Comparison of ENCODE assay signal across 1 cellular context in the genomic region with DNA sequence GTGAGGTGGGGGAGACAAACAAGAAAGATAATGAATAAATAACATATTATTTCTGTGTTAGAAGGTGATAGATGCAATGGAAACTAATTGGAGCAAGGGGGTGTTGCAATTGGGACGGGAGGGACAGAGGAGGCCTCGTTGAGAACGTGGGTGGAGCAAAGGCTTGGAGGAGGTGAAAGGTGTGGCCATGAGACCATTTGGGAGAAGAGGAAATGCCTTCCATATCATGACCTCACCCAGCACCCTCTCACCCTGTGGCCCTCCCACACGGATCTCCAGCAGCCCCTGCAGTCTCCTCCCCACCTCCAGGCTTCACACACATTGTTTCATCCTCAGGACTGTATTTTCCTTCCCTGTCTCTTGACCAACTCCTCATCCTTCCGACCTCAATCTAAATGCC.
TF ChIP-seq lines count a peak whose summit lies in the region.

No MANE protein-coding gene starts in this region.

TF ChIP-seq in HEK293, 187 proteins besides CTCF, POLR2A, EP300 and RAD21 (continued from another document and continues in another):
- TF ChIP-seq, protein P1, sequence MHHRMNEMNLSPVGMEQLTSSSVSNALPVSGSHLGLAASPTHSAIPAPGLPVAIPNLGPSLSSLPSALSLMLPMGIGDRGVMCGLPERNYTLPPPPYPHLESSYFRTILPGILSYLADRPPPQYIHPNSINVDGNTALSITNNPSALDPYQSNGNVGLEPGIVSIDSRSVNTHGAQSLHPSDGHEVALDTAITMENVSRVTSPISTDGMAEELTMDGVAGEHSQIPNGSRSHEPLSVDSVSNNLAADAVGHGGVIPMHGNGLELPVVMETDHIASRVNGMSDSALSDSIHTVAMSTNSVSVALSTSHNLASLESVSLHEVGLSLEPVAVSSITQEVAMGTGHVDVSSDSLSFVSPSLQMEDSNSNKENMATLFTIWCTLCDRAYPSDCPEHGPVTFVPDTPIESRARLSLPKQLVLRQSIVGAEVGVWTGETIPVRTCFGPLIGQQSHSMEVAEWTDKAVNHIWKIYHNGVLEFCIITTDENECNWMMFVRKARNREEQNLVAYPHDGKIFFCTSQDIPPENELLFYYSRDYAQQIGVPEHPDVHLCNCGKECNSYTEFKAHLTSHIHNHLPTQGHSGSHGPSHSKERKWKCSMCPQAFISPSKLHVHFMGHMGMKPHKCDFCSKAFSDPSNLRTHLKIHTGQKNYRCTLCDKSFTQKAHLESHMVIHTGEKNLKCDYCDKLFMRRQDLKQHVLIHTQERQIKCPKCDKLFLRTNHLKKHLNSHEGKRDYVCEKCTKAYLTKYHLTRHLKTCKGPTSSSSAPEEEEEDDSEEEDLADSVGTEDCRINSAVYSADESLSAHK (tag by site-specific recombination; IDR thresholded peaks at IDR 0.05): no peak
- TF ChIP-seq IKZF3 (tag by site-specific recombination; IDR thresholded peaks at IDR 0.05) (no peak), TCF7L2 (IDR thresholded peaks at IDR 0.05; ENCODE audit: borderline replicate concordance, low read depth, low read length) (no peak), ZNF37A (tag by site-specific recombination; IDR thresholded peaks at IDR 0.05) (no peak), ZNF157 (tag by site-specific recombination; IDR thresholded peaks at IDR 0.05) (no peak), MYNN (tag by site-specific recombination; IDR thresholded peaks at IDR 0.05; ENCODE audit: borderline replicate concordance) (no peak), ZEB2 (tag by site-specific recombination; IDR thresholded peaks at IDR 0.05) (no peak), ZNF221 (tag by site-specific recombination; IDR thresholded peaks at IDR 0.05; ENCODE audit: borderline replicate concordance) (no peak), ZNF426 (tag by site-specific recombination; IDR thresholded peaks at IDR 0.05) (no peak), ZNF560 (tag by site-specific recombination; IDR thresholded peaks at IDR 0.05; ENCODE audit: borderline replicate concordance) (no peak), RBAK (tag by site-specific recombination; IDR thresholded peaks at IDR 0.05) (no peak), ZNF501 (tag by site-specific recombination; IDR thresholded peaks at IDR 0.05) (no peak), KLF16 (tag by site-specific recombination; IDR thresholded peaks at IDR 0.05) (no peak), ZNF677 (tag by site-specific recombination; IDR thresholded peaks at IDR 0.05) (no peak), ZNF140 (tag by site-specific recombination; IDR thresholded peaks at IDR 0.05) (no peak), EGR2 (tag by site-specific recombination; IDR thresholded peaks at IDR 0.05; ENCODE audit: low read depth) (peak; percentile 93), ZNF10 (tag by site-specific recombination; IDR thresholded peaks at IDR 0.05) (no peak), ZNF654 (tag by site-specific recombination; IDR thresholded peaks at IDR 0.05; ENCODE audit: low read depth) (no peak), ZNF626 (tag by site-specific recombination; IDR thresholded peaks at IDR 0.05) (no peak), GLI4 (tag by site-specific recombination; IDR thresholded peaks at IDR 0.05) (no peak), GLIS1 (tag by site-specific recombination; IDR thresholded peaks at IDR 0.05) (peak; percentile 79), ZSCAN16 (tag by site-specific recombination; IDR thresholded peaks at IDR 0.05) (no peak), ZNF561 (tag by site-specific recombination; IDR thresholded peaks at IDR 0.05; ENCODE audit: borderline replicate concordance) (no peak), KLF1 (tag by site-specific recombination; IDR thresholded peaks at IDR 0.05) (peak; percentile 55), ZNF391 (tag by site-specific recombination; IDR thresholded peaks at IDR 0.05; ENCODE audit: borderline replicate concordance, low read depth) (no peak), ZNF19 (tag by site-specific recombination; IDR thresholded peaks at IDR 0.05; ENCODE audit: low read depth) (no peak), ZNF629 (tag by site-specific recombination; IDR thresholded peaks at IDR 0.05) (no peak)
- TF ChIP-seq, protein P2, sequence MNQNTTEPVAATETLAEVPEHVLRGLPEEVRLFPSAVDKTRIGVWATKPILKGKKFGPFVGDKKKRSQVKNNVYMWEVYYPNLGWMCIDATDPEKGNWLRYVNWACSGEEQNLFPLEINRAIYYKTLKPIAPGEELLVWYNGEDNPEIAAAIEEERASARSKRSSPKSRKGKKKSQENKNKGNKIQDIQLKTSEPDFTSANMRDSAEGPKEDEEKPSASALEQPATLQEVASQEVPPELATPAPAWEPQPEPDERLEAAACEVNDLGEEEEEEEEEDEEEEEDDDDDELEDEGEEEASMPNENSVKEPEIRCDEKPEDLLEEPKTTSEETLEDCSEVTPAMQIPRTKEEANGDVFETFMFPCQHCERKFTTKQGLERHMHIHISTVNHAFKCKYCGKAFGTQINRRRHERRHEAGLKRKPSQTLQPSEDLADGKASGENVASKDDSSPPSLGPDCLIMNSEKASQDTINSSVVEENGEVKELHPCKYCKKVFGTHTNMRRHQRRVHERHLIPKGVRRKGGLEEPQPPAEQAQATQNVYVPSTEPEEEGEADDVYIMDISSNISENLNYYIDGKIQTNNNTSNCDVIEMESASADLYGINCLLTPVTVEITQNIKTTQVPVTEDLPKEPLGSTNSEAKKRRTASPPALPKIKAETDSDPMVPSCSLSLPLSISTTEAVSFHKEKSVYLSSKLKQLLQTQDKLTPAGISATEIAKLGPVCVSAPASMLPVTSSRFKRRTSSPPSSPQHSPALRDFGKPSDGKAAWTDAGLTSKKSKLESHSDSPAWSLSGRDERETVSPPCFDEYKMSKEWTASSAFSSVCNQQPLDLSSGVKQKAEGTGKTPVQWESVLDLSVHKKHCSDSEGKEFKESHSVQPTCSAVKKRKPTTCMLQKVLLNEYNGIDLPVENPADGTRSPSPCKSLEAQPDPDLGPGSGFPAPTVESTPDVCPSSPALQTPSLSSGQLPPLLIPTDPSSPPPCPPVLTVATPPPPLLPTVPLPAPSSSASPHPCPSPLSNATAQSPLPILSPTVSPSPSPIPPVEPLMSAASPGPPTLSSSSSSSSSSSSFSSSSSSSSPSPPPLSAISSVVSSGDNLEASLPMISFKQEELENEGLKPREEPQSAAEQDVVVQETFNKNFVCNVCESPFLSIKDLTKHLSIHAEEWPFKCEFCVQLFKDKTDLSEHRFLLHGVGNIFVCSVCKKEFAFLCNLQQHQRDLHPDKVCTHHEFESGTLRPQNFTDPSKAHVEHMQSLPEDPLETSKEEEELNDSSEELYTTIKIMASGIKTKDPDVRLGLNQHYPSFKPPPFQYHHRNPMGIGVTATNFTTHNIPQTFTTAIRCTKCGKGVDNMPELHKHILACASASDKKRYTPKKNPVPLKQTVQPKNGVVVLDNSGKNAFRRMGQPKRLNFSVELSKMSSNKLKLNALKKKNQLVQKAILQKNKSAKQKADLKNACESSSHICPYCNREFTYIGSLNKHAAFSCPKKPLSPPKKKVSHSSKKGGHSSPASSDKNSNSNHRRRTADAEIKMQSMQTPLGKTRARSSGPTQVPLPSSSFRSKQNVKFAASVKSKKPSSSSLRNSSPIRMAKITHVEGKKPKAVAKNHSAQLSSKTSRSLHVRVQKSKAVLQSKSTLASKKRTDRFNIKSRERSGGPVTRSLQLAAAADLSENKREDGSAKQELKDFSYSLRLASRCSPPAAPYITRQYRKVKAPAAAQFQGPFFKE (tag by site-specific recombination; IDR thresholded peaks at IDR 0.05; ENCODE audit: borderline replicate concordance): no peak
- TF ChIP-seq, protein P3, sequence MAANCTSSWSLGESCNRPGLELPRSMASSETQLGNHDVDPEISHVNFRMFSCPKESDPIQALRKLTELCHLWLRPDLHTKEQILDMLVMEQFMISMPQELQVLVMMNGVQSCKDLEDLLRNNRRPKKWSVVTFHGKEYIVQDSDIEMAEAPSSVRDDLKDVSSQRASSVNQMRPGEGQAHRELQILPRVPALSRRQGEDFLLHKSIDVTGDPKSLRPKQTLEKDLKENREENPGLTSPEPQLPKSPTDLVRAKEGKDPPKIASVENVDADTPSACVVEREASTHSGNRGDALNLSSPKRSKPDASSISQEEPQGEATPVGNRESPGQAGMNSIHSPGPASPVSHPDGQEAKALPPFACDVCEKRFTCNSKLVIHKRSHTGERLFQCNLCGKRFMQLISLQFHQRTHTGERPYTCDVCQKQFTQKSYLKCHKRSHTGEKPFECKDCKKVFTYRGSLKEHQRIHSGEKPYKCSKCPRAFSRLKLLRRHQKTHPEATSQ (tag by site-specific recombination; IDR thresholded peaks at IDR 0.05): no peak
- TF ChIP-seq, protein P4, sequence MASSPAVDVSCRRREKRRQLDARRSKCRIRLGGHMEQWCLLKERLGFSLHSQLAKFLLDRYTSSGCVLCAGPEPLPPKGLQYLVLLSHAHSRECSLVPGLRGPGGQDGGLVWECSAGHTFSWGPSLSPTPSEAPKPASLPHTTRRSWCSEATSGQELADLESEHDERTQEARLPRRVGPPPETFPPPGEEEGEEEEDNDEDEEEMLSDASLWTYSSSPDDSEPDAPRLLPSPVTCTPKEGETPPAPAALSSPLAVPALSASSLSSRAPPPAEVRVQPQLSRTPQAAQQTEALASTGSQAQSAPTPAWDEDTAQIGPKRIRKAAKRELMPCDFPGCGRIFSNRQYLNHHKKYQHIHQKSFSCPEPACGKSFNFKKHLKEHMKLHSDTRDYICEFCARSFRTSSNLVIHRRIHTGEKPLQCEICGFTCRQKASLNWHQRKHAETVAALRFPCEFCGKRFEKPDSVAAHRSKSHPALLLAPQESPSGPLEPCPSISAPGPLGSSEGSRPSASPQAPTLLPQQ (tag by site-specific recombination; IDR thresholded peaks at IDR 0.05): no peak
- TF ChIP-seq, protein P5, sequence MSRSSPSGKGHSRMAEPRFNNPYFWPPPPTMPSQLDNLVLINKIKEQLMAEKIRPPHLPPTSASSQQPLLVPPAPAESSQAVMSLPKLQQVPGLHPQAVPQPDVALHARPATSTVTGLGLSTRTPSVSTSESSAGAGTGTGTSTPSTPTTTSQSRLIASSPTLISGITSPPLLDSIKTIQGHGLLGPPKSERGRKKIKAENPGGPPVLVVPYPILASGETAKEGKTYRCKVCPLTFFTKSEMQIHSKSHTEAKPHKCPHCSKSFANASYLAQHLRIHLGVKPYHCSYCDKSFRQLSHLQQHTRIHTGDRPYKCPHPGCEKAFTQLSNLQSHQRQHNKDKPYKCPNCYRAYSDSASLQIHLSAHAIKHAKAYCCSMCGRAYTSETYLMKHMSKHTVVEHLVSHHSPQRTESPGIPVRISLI (tag by site-specific recombination; IDR thresholded peaks at IDR 0.05): no peak
- TF ChIP-seq, protein P6, sequence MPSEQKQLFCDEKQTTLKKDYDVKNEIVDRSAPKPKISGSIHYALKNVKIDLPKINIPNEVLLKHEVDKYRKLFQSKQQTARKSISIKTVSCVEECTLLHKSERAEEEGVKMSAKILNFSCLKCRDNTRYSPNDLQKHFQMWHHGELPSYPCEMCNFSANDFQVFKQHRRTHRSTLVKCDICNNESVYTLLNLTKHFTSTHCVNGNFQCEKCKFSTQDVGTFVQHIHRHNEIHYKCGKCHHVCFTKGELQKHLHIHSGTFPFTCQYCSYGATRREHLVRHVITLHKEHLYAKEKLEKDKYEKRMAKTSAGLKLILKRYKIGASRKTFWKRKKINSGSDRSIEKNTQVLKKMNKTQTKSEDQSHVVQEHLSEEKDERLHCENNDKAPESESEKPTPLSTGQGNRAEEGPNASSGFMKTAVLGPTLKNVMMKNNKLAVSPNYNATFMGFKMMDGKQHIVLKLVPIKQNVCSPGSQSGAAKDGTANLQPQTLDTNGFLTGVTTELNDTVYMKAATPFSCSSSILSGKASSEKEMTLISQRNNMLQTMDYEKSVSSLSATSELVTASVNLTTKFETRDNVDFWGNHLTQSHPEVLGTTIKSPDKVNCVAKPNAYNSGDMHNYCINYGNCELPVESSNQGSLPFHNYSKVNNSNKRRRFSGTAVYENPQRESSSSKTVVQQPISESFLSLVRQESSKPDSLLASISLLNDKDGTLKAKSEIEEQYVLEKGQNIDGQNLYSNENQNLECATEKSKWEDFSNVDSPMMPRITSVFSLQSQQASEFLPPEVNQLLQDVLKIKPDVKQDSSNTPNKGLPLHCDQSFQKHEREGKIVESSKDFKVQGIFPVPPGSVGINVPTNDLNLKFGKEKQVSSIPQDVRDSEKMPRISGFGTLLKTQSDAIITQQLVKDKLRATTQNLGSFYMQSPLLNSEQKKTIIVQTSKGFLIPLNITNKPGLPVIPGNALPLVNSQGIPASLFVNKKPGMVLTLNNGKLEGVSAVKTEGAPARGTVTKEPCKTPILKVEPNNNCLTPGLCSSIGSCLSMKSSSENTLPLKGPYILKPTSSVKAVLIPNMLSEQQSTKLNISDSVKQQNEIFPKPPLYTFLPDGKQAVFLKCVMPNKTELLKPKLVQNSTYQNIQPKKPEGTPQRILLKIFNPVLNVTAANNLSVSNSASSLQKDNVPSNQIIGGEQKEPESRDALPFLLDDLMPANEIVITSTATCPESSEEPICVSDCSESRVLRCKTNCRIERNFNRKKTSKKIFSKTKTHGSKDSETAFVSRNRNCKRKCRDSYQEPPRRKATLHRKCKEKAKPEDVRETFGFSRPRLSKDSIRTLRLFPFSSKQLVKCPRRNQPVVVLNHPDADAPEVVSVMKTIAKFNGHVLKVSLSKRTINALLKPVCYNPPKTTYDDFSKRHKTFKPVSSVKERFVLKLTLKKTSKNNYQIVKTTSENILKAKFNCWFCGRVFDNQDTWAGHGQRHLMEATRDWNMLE (tag by site-specific recombination; conservative IDR thresholded peaks at IDR 0.05; ENCODE audit: low read depth): no peak
- TF ChIP-seq, protein P7, sequence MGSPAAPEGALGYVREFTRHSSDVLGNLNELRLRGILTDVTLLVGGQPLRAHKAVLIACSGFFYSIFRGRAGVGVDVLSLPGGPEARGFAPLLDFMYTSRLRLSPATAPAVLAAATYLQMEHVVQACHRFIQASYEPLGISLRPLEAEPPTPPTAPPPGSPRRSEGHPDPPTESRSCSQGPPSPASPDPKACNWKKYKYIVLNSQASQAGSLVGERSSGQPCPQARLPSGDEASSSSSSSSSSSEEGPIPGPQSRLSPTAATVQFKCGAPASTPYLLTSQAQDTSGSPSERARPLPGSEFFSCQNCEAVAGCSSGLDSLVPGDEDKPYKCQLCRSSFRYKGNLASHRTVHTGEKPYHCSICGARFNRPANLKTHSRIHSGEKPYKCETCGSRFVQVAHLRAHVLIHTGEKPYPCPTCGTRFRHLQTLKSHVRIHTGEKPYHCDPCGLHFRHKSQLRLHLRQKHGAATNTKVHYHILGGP (tag by site-specific recombination; IDR thresholded peaks at IDR 0.05): no peak
- TF ChIP-seq, protein P8, sequence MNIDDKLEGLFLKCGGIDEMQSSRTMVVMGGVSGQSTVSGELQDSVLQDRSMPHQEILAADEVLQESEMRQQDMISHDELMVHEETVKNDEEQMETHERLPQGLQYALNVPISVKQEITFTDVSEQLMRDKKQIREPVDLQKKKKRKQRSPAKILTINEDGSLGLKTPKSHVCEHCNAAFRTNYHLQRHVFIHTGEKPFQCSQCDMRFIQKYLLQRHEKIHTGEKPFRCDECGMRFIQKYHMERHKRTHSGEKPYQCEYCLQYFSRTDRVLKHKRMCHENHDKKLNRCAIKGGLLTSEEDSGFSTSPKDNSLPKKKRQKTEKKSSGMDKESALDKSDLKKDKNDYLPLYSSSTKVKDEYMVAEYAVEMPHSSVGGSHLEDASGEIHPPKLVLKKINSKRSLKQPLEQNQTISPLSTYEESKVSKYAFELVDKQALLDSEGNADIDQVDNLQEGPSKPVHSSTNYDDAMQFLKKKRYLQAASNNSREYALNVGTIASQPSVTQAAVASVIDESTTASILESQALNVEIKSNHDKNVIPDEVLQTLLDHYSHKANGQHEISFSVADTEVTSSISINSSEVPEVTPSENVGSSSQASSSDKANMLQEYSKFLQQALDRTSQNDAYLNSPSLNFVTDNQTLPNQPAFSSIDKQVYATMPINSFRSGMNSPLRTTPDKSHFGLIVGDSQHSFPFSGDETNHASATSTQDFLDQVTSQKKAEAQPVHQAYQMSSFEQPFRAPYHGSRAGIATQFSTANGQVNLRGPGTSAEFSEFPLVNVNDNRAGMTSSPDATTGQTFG (tag by site-specific recombination; IDR thresholded peaks at IDR 0.05; ENCODE audit: borderline replicate concordance): no peak
